14 cellular contexts compared by ENCODE assay signal in the genomic region with DNA sequence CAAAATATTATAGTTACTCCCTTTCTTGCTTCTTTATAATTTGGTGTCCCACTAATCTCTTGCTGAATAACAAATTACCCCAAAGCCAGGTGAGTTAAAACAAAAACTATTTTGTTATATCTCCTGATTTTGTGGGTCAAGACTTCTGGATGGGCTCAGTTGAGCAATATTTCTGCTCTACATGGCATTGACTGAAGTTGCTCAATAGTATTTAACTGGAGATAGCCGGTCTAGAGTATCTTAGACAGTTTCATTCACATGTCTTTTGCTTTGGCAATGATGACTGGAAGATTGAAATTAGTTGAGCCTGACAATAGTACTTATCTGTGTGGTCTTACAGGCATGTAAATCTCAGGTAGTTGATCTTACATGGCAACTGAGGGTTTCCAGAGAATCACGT.
DNase-seq lines count a peak whose midpoint lies in the region; ATAC-seq and FAIRE-seq lines count a peak whose summit lies in the region.
"Had no signal": no experiment of that assay in that cellular context is flagged by ENCODE, and none has a peak within 500 bp of the region (broad histone marks: within the 10 kb centered on the region; RNA-seq: fewer than 3 reads in every experiment).

No MANE protein-coding gene starts in this region.

- DNase-seq in SIG-M5 treated with dmso at 0.1 percent for 504 hours (lab: John Stamatoyannopoulos, UW; ENCODE audit: unreplicated experiment) (peak; percentile 43), SIG-M5 (lab: John Stamatoyannopoulos, UW) (no peak), NOMO-1 treated with dmso at 0.1 percent for 144 hours (lab: John Stamatoyannopoulos, UW; ENCODE audit: unreplicated experiment) (peak; percentile 16), amniotic epithelial cell (ENCODE audit: low read depth) (peak; percentile 5), GM19239 (ENCODE audit: insufficient read length, low spot score) (no peak), HuH-7 (ENCODE audit: low spot score) (no peak)
- DNase-seq: 8988T; AML-193; CD8-positive, alpha-beta memory T cell; DMS53; GF-D8; H7; IMR-90 had no signal

- no peak for FAIRE-seq in GM19239 (lab: Jason Lieb, UNC)

- no peak for ATAC-seq in GM21786 (IDR thresholded peaks at IDR 0.05; ENCODE audit: unreplicated experiment)

Comparison
In these comparisons a context has a peak if more than half of its experiments do, and no peak if none do; other contexts are left out.
1. DNase-seq: peak in SIG-M5 treated with dmso at 0.1 percent for 504 hours (single experiment), NOMO-1 treated with dmso at 0.1 percent for 144 hours (single experiment) and amniotic epithelial cell (single experiment); none in SIG-M5 (single experiment), GM19239 (single experiment) and HuH-7 (single experiment).